Comparison of ENCODE assay signal across 30 cellular contexts in the genomic region with DNA sequence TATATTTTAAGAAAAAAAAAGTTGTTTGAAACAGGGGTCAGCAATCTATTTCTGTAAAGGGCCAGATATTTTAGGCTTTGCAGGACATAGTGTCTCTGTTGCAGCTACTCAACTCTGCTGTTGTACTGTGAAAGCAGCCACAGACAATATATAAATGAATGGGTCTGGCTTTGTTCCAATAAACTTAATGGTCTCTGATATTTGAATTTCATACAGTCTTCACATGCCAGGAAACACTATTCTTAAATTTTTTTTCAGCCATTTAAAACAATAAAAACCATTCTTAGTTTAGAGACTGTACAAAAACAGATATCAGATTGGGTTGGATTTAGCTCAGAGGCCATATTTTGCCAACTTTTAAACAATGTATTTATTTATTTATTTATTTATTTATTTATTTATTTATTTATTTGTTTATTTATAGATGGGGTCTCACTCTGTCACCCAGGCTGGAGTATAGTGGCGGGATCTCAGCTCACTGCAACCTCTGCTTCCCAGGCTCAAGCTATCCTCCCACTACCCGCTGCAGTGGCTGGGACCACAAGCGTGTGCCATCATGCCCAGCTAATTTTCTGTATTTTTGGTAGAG.
"Had no signal": no experiment of that assay in that cellular context is flagged by ENCODE, and none has a peak within 500 bp of the region (broad histone marks: within the 10 kb centered on the region; RNA-seq: fewer than 3 reads in every experiment).

No MANE protein-coding gene starts in this region.

- H3K4me1 Mint-ChIP-seq: natural killer cell; nephron; stimulated activated effector memory CD8-positive, alpha-beta T cell treated with anti-CD3 and anti-CD28 coated beads, Interleukin-12 subunit alpha, Interleukin-12 subunit beta, amount 100 ng/mL, for 72 hours; stimulated activated naive B cell treated with anti-CD40 and anti-IgM and Interleukin-4, amounts not matched to agents 10 μg/mL and 1 μg/mL and 100 μg/mL, for 72 hours had no signal

- H3K4me3 Mint-ChIP-seq: natural killer cell; nephron; neural progenitor cell; stimulated activated effector memory CD8-positive, alpha-beta T cell treated with anti-CD3 and anti-CD28 coated beads, Interleukin-12 subunit alpha, Interleukin-12 subunit beta, amount 100 ng/mL, for 72 hours; stimulated activated naive B cell treated with anti-CD40 and anti-IgM and Interleukin-4, amounts not matched to agents 10 μg/mL and 1 μg/mL and 100 μg/mL, for 72 hours; stimulated activated naive CD8-positive, alpha-beta T cell treated with anti-CD3 and anti-CD28 coated beads, Interleukin-15, Interleukin-2, amounts not matched to agents 100 ng/mL and 50 ng/mL, for 24 hours had no signal

- H3K9me3 ChIP-seq: neutrophil, ovary, psoas muscle, right lobe of liver, sigmoid colon, stomach, thoracic aorta, thyroid gland, tibial nerve, upper lobe of left lung, vagina had no signal

- H3K9ac ChIP-seq: neural progenitor cell, parathyroid adenoma had no signal

- H3K9me3 Mint-ChIP-seq: natural killer cell; nephron; neural progenitor cell; stimulated activated effector memory CD8-positive, alpha-beta T cell treated with anti-CD3 and anti-CD28 coated beads, Interleukin-12 subunit alpha, Interleukin-12 subunit beta, amount 100 ng/mL, for 72 hours had no signal

- H3K4me2 ChIP-seq: neural progenitor cell had no signal

- H2AFZ ChIP-seq: neural progenitor cell, parathyroid adenoma had no signal

- H3K36me3 Mint-ChIP-seq: natural killer cell; neural progenitor cell; stimulated activated effector memory CD8-positive, alpha-beta T cell treated with anti-CD3 and anti-CD28 coated beads, Interleukin-12 subunit alpha, Interleukin-12 subunit beta, amount 100 ng/mL, for 72 hours; stimulated activated naive B cell treated with anti-CD40 and anti-IgM and Interleukin-4, amounts not matched to agents 10 μg/mL and 1 μg/mL and 100 μg/mL, for 72 hours had no signal

- ATAC-seq: natural killer cell; psoas muscle; right cardiac atrium; right lobe of liver; stimulated activated effector memory CD8-positive, alpha-beta T cell treated with anti-CD3 and anti-CD28 coated beads, Interleukin-12 subunit alpha, Interleukin-12 subunit beta, amount 100 ng/mL, for 72 hours; stimulated activated naive B cell treated with anti-CD40 and anti-IgM and Interleukin-4, amounts not matched to agents 10 μg/mL and 1 μg/mL and 100 μg/mL, for 72 hours had no signal

- H3K4me3 ChIP-seq: neural progenitor cell, ovary, psoas muscle, right lobe of liver, sigmoid colon, stomach, thoracic aorta, thyroid gland, tibial nerve, upper lobe of left lung, vagina had no signal

- H3K79me2 ChIP-seq: parathyroid adenoma had no signal

- DNase-seq: natural killer cell; nucleus accumbens; ovary; posterior cingulate gyrus; psoas muscle; right cardiac atrium; right lobe of liver; sigmoid colon; small intestine; stimulated activated CD4-positive, alpha-beta T cell treated with anti-CD3 and anti-CD28 coated beads, Interleukin-15, amount 100 ng/mL, for 24 hours; stimulated activated CD4-positive, alpha-beta T cell treated with anti-CD3 and anti-CD28 coated beads, Interleukin-2, amount 100 ng/mL, for 24 hours; stimulated activated CD4-positive, alpha-beta T cell treated with anti-CD3 and anti-CD28 coated beads, Interleukin-2, amount 100 ng/mL, for 48 hours; stimulated activated CD4-positive, alpha-beta T cell treated with anti-CD3 and anti-CD28 coated beads, Interleukin-4, amount 100 ng/mL, for 24 hours; stimulated activated naive B cell treated with anti-CD40 and anti-IgM and Interleukin-4, amounts not matched to agents 10 μg/mL and 1 μg/mL and 100 μg/mL, for 72 hours; stimulated activated naive CD4-positive, alpha-beta T cell treated with Interleukin-2 at 50 U/mL for 16 hours; stomach; thyroid gland; trophoblast cell; upper lobe of left lung had no signal

- FAIRE-seq: small intestine, urothelium cell line had no signal

- H3K36me3 ChIP-seq: neural progenitor cell, neutrophil, ovary, right lobe of liver, sigmoid colon, stomach, thoracic aorta, thyroid gland, tibial nerve, upper lobe of left lung, vagina had no signal

- H3K27ac Mint-ChIP-seq: natural killer cell; nephron; neural progenitor cell; progenitor cell of endocrine pancreas; stimulated activated effector memory CD8-positive, alpha-beta T cell treated with anti-CD3 and anti-CD28 coated beads, Interleukin-12 subunit alpha, Interleukin-12 subunit beta, amount 100 ng/mL, for 72 hours; stimulated activated naive B cell treated with anti-CD40 and anti-IgM and Interleukin-4, amounts not matched to agents 10 μg/mL and 1 μg/mL and 100 μg/mL, for 72 hours; stimulated activated naive CD8-positive, alpha-beta T cell treated with anti-CD3 and anti-CD28 coated beads, Interleukin-15, Interleukin-2, amounts not matched to agents 100 ng/mL and 50 ng/mL, for 24 hours had no signal

- H3K27me3 Mint-ChIP-seq: progenitor cell of endocrine pancreas; stimulated activated naive B cell treated with anti-CD40 and anti-IgM and Interleukin-4, amounts not matched to agents 10 μg/mL and 1 μg/mL and 100 μg/mL, for 72 hours; stimulated activated naive CD8-positive, alpha-beta T cell treated with anti-CD3 and anti-CD28 coated beads, Interleukin-15, Interleukin-2, amounts not matched to agents 100 ng/mL and 50 ng/mL, for 24 hours had no signal

- H3K4me1 ChIP-seq: parathyroid adenoma, psoas muscle, right lobe of liver, sigmoid colon, thyroid gland, vagina had no signal

- H3K27me3 ChIP-seq: neural progenitor cell, neutrophil, ovary, right lobe of liver, sigmoid colon, stomach, thyroid gland, tibial nerve, upper lobe of left lung, vagina had no signal

- H3K27ac ChIP-seq: neural progenitor cell, neutrophil, ovary, parathyroid adenoma, psoas muscle, right lobe of liver, sigmoid colon, stomach, thoracic aorta, thyroid gland, tibial nerve, upper lobe of left lung, vagina had no signal
